In genomic region chr15:30185495-30185894, GRCh38 we compare ENCODE assay signal across 2 cellular contexts. TPM values are rescaled to one million over a fixed set of nuclear protein-coding genes. Genes with fewer than 3 reads are reported as not detected.
"Had no signal": no experiment of that assay in that cellular context is flagged by ENCODE, and none has a peak within 500 bp of the region (broad histone marks: within the 10 kb centered on the region; RNA-seq: fewer than 3 reads in every experiment).

No MANE protein-coding gene starts in this region.

RNA-seq across cellular contexts. Expression of gene GOLGA8T, which starts 50.6 kb away (rescaled TPM):
- total RNA-seq: RPMI7951, SJCRH30 had no signal
